28 cellular contexts compared by ENCODE assay signal in genomic region chr20:61442718-61443117, GRCh38.
"Had no signal": no experiment of that assay in that cellular context is flagged by ENCODE, and none has a peak within 500 bp of the region (broad histone marks: within the 10 kb centered on the region; RNA-seq: fewer than 3 reads in every experiment).

No MANE protein-coding gene starts in this region.

- H3K36me3 Mint-ChIP-seq: natural killer cell had no signal

- H3K9me3 Mint-ChIP-seq: dendritic cell treated with granulocyte-macrophage colony-stimulating factor and Interleukin-4, amounts not matched to agents 40 ng/mL and 50 ng/mL, for 4 days had no signal

- DNase-seq: effector memory CD4-positive, alpha-beta T cell; erythroblast; esophagus squamous epithelium; foreskin melanocyte; glutamatergic neuron; heart right ventricle; hypothalamus; left ventricle myocardium superior; lower lobe of right lung; midbrain; natural killer cell; stimulated activated CD4-positive, alpha-beta T cell treated with anti-CD3 and anti-CD28 coated beads, Interleukin-12 subunit alpha, Interleukin-12 subunit beta, amount 100 ng/mL, for 4 hours; stimulated activated CD4-positive, alpha-beta T cell treated with anti-CD3 and anti-CD28 coated beads, Interleukin-1b, Interleukin-23, amount 100 ng/mL, for 48 hours; stimulated activated CD4-positive, alpha-beta T cell treated with anti-CD3 and anti-CD28 coated beads, Interleukin-4, amount 100 ng/mL, for 1 hour; stimulated activated CD8-positive, alpha-beta memory T cell treated with anti-CD3 and anti-CD28 coated beads, Interleukin-4, amount 100 ng/mL, for 48 hours; stimulated activated naive CD4-positive, alpha-beta T cell; stomach; thyroid gland; trophoblast cell had no signal

- H3K27me3 ChIP-seq: esophagus squamous epithelium, thyroid gland had no signal

- H3K4me2 ChIP-seq: smooth muscle cell had no signal

- H3K36me3 ChIP-seq: esophagus squamous epithelium, heart right ventricle, lower lobe of right lung, stomach, thyroid gland had no signal

- H3K79me2 ChIP-seq: parathyroid adenoma had no signal

- H3K9ac ChIP-seq: parathyroid adenoma had no signal

- H3K4me3 ChIP-seq: esophagus squamous epithelium, heart right ventricle, lower lobe of right lung, smooth muscle cell, stomach, thyroid gland had no signal

- H3K9me3 ChIP-seq: esophagus squamous epithelium, heart right ventricle, lower lobe of right lung, stomach, thyroid gland had no signal

- H2AFZ ChIP-seq: parathyroid adenoma had no signal

- H3K27ac ChIP-seq: esophagus squamous epithelium, heart right ventricle, lower lobe of right lung, parathyroid adenoma, stomach, thyroid gland had no signal

- H3K4me3 Mint-ChIP-seq: dendritic cell treated with granulocyte-macrophage colony-stimulating factor and Interleukin-4, amounts not matched to agents 40 ng/mL and 50 ng/mL, for 4 days; natural killer cell; neural crest cell had no signal

- FAIRE-seq: colon, endometrium, keratinocyte had no signal

- ATAC-seq: heart right ventricle, left ventricle myocardium superior, lower lobe of right lung, natural killer cell, sciatic nerve had no signal

- H3K4me1 Mint-ChIP-seq: natural killer cell had no signal

- H3K4me1 ChIP-seq: esophagus squamous epithelium, lower lobe of right lung, parathyroid adenoma, stomach, thyroid gland had no signal

- H3K27ac Mint-ChIP-seq: dendritic cell treated with granulocyte-macrophage colony-stimulating factor and Interleukin-4, amounts not matched to agents 40 ng/mL and 50 ng/mL, for 4 days; natural killer cell; progenitor cell of endocrine pancreas had no signal
